16 cellular contexts compared by ENCODE assay signal in the genomic region with DNA sequence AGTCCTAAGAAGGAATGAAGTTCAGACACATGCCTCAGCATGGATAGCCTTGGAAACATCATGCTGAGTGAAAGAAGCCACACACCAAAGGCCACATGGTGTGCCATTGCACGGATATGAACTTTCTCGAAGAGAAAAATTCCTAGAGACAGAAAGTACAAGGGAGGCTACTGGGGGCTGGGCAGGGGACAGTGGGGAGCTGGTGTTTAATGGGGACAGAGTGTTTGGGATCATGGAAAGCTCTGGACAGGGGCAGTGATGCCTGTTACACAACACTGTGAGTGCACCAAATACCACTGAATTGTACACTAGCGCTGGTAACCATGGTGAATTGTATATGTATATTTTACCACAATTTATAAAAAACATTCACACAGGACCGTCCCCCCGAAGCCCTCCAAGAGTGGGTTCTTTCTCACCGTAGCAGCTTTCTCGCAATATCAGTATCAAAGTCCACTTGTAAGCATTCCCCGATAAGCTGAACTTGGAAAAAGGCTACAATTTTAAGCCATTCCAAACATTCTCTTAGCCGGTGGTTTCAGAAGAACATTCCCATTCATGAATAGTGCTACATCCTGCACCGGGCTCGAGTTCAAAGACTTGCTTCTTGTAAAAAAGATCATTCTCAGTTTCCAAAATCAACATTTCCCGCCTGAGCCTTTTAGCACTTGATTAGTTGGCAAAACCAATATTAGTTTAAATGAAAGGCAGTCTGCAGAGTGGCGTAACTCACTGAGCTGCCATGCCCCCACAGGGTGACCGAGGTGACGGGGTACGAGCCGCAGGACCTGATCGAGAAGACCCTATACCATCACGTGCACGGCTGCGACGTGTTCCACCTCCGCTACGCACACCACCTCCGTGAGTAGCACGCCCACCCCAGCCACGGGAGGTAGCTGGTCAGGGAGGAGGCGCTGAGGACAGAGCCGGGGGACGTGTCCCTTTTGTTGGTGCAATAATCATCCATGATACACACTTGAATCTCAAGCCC. TPM values are rescaled to one million over a fixed set of nuclear protein-coding genes. Genes with fewer than 3 reads are reported as not detected.
DNase-seq lines count a peak whose midpoint lies in the region; ATAC-seq and TF ChIP-seq lines count a peak whose summit lies in the region.
"Had no signal": no experiment of that assay in that cellular context is flagged by ENCODE, and none has a peak within 500 bp of the region (broad histone marks: within the 10 kb centered on the region; RNA-seq: fewer than 3 reads in every experiment).

No MANE protein-coding gene starts in this region.

- H3K4me2 ChIP-seq in hepatocyte (peak overlapping the region; percentile 54), neuronal stem cell (ENCODE audit: insufficient read depth, low read length, poor library complexity, severe bottlenecking) (no peak overlapping the region)
- H3K4me2 ChIP-seq: A549 had no signal

- H3K23ac ChIP-seq in neuronal stem cell (ENCODE audit: low read depth, low read length, poor library complexity), result peak overlapping the region; percentile 34

- POLR2A ChIA-PET in Caco-2 (lab: Charles Lee), result interaction anchor here (0.6 kb wide), 1 partner anchor 74 kb away, joined by 3 read pairs; no protein-coding TSS in a partner anchor
- POLR2A ChIA-PET in WTC11 (lab: Charles Lee), result no interaction called here

- no peaks in the 10 kb centered on the region for H3K9me3 ChIP-seq in Caco-2
- H3K9me3 ChIP-seq in hepatocyte (ENCODE audit: low read depth), result no peaks in the 10 kb centered on the region
- H3K9me3 ChIP-seq in neuronal stem cell (replicated peaks in 1 of 2; ENCODE audit: control insufficient read depth in 2 of 2, insufficient read depth in 1 of 2, low read depth in 1 of 2, low read length in 2 of 2), result no peaks in the 10 kb centered on the region
- H3K9me3 ChIP-seq: A549, SJSA1 had no signal

- CTCF ChIA-PET in Caco-2 (lab: Charles Lee), result no interaction called here
- CTCF ChIA-PET in WTC11 (lab: Charles Lee), result interaction anchor here (1.2 kb wide), 1 partner anchor 187 kb away, joined by 4 read pairs; no protein-coding TSS in a partner anchor

- no peaks in the 10 kb centered on the region for H3K79me1 ChIP-seq in neuronal stem cell (ENCODE audit: low read depth, low read length)

- no peak for ATAC-seq in WTC11
- ATAC-seq: A549, PC-3 had no signal

- peak in 1 of 2 experiments; percentile 11 for DNase-seq in Caco-2
- no peak for DNase-seq in WTC11 (ENCODE audit: low spot score)
- DNase-seq in hepatocyte (ENCODE audit: low spot score), result no peak
- no peak for DNase-seq in neuronal stem cell (ENCODE audit: low spot score)
- no peak for DNase-seq in HPDE6-E6E7 (ENCODE audit: extremely low spot score)
- DNase-seq in activated T-cell treated with anti-CD3 and anti-CD28 coated beads, Interleukin-2, amount 50 U/mL, for 24 hours, result no peak
- no peak for DNase-seq in activated CD8-positive, alpha-beta memory T cell treated with anti-CD3 and anti-CD28 coated beads, Interleukin-2, amount 50 U/mL, for 48 hours
- no peak for DNase-seq in islet precursor cell
- DNase-seq: C1 segment of cervical spinal cord, NCI-H1417, NCI-H2029, NCI-H2171 treated with DMSO at 0.1 percent for 48 hours, NCI-H446 treated with DMSO at 0.1 percent for 48 hours, PC-3 had no signal

- H3K9me2 ChIP-seq in hepatocyte (replicated peaks; ENCODE audit: insufficient read depth), result no peaks in the 10 kb centered on the region

- H3K79me2 ChIP-seq in hepatocyte, result no peaks in the 10 kb centered on the region

- H3K36me3 ChIP-seq in Caco-2 (ENCODE audit: control insufficient read depth, insufficient read depth, low read length), result no peaks in the 10 kb centered on the region; the same call in none of the 2 replicates
- H3K36me3 ChIP-seq in hepatocyte (replicated peaks; ENCODE audit: insufficient read depth, low read depth), result no peaks in the 10 kb centered on the region
- no peaks in the 10 kb centered on the region for H3K36me3 ChIP-seq in neuronal stem cell (replicated peaks in 1 of 2; ENCODE audit: control insufficient read depth in 2 of 2, insufficient read depth in 2 of 2, low read length in 2 of 2)
- H3K36me3 ChIP-seq: SJSA1 had no signal

- H3K4me1 Mint-ChIP-seq in Caco-2 (ENCODE audit: low read depth, unreplicated experiment) (peaks cover 11% of the 10 kb centered on the region), WTC11 (0 out of 2 replicates have a peak, but pooled peaks cover 3% of the 10 kb centered on the region)
- no peaks in the 10 kb centered on the region for H3K4me1 Mint-ChIP-seq in activated T-cell treated with anti-CD3 and anti-CD28 coated beads, Interleukin-2, amount 50 U/mL, for 24 hours (ENCODE audit: low read depth)

- H3K4ac ChIP-seq in neuronal stem cell (ENCODE audit: low read length), result no peak overlapping the region

- H2BK5ac ChIP-seq in neuronal stem cell (ENCODE audit: low read length), result no peak overlapping the region

- H4K20me1 ChIP-seq in hepatocyte (ENCODE audit: insufficient read depth, poor library complexity, severe bottlenecking), result no peaks in the 10 kb centered on the region

- H2AFZ ChIP-seq in hepatocyte (no peak overlapping the region), neuronal stem cell (ENCODE audit: low read length) (no peak overlapping the region)

- H3K18ac ChIP-seq in neuronal stem cell (ENCODE audit: low read length), result peak overlapping the region; percentile 79

- no peak overlapping the region for H3K9ac ChIP-seq in neuronal stem cell (ENCODE audit: low read depth, low read length, poor library complexity)

- no TSS peak for BruUV-seq in Caco-2 (replicated peaks; lab: Mats Ljungman, UMichigan)

- TF ChIP-seq CTCF in Caco-2 (IDR thresholded peaks at IDR 0.05; ENCODE audit: insufficient read depth in 1 of 2, low read depth in 1 of 2, low read length in 1 of 2, severe bottlenecking in 1 of 2, unreplicated experiment in 1 of 2) (no peak), WTC11 (IDR thresholded peaks at IDR 0.05) (no peak), hepatocyte (IDR thresholded peaks at IDR 0.05; ENCODE audit: poor library complexity) (no peak)

- H3K27me3 ChIP-seq in Caco-2 (replicated peaks; ENCODE audit: control insufficient read depth, insufficient read depth, low read length) (no peaks in the 10 kb centered on the region), hepatocyte (no peaks in the 10 kb centered on the region), neuronal stem cell (ENCODE audit: control insufficient read depth in 3 of 3, insufficient read depth in 3 of 3, low read depth in 1 of 3, low read length in 3 of 3) (peaks cover 0 to 38% (median 0%) of the 10 kb centered on the region in 3 experiments)

- H3K4me1 ChIP-seq in Caco-2 (peaks cover 10% of the 10 kb centered on the region; the same call in 1 of the 2 replicates), hepatocyte (ENCODE audit: insufficient read depth) (no peaks in the 10 kb centered on the region), neuronal stem cell (ENCODE audit: control insufficient read depth in 2 of 2, insufficient read depth in 1 of 2, low read depth in 1 of 2, low read length in 2 of 2) (peaks cover 0 to 3% of the 10 kb centered on the region in 2 donors)
- H3K4me1 ChIP-seq: A549, SJSA1 had no signal

- intact Hi-C loops in Caco-2 (cut with micrococcal nuclease; ENCODE audit: unreplicated experiment), result no loop called here

- H2AK5ac ChIP-seq in neuronal stem cell (ENCODE audit: low read depth, low read length), result no peak overlapping the region

- H3K4me3 Mint-ChIP-seq in Caco-2 (ENCODE audit: unreplicated experiment), result no peak overlapping the region
- no peak overlapping the region for H3K4me3 Mint-ChIP-seq in WTC11
- no peak overlapping the region for H3K4me3 Mint-ChIP-seq in activated T-cell treated with anti-CD3 and anti-CD28 coated beads, Interleukin-2, amount 50 U/mL, for 24 hours

- H2BK12ac ChIP-seq in neuronal stem cell (ENCODE audit: low read length), result peak overlapping the region; percentile 49

- peak overlapping the region; percentile 61 for H3K27ac Mint-ChIP-seq in Caco-2 (ENCODE audit: unreplicated experiment)
- no peak overlapping the region for H3K27ac Mint-ChIP-seq in WTC11
- H3K27ac Mint-ChIP-seq in activated T-cell treated with anti-CD3 and anti-CD28 coated beads, Interleukin-2, amount 50 U/mL, for 24 hours, result no peak overlapping the region

- no peak overlapping the region for H4K8ac ChIP-seq in neuronal stem cell (ENCODE audit: low read depth, low read length)

- H3K27me3 Mint-ChIP-seq in Caco-2 (ENCODE audit: insufficient read depth, unreplicated experiment), result no peaks in the 10 kb centered on the region
- no peaks in the 10 kb centered on the region; the same call in none of the 2 replicates for H3K27me3 Mint-ChIP-seq in WTC11 (ENCODE audit: low read depth)
- H3K27me3 Mint-ChIP-seq in activated T-cell treated with anti-CD3 and anti-CD28 coated beads, Interleukin-2, amount 50 U/mL, for 24 hours, result peaks cover 26% of the 10 kb centered on the region

- no peak overlapping the region for H4K91ac ChIP-seq in neuronal stem cell (ENCODE audit: low read depth, low read length, poor library complexity)

- no peaks in the 10 kb centered on the region for H3K36me3 Mint-ChIP-seq in Caco-2 (ENCODE audit: insufficient read depth, unreplicated experiment)
- no peaks in the 10 kb centered on the region for H3K36me3 Mint-ChIP-seq in WTC11
- H3K36me3 Mint-ChIP-seq in activated T-cell treated with anti-CD3 and anti-CD28 coated beads, Interleukin-2, amount 50 U/mL, for 24 hours (ENCODE audit: low read depth), result no peaks in the 10 kb centered on the region

- no peaks in the 10 kb centered on the region for H3K9me3 Mint-ChIP-seq in Caco-2 (ENCODE audit: unreplicated experiment)
- H3K9me3 Mint-ChIP-seq in WTC11, result no peaks in the 10 kb centered on the region
- H3K9me3 Mint-ChIP-seq in activated T-cell treated with anti-CD3 and anti-CD28 coated beads, Interleukin-2, amount 50 U/mL, for 24 hours, result no peaks in the 10 kb centered on the region

- H2BK120ac ChIP-seq in neuronal stem cell (ENCODE audit: low read depth, low read length), result no peak overlapping the region

- H3K27ac ChIP-seq in hepatocyte (no peak overlapping the region), neuronal stem cell (replicated peaks; ENCODE audit: low read length) (no peak overlapping the region)
- H3K27ac ChIP-seq: A549, SJSA1 had no signal

- no peak overlapping the region for H2BK15ac ChIP-seq in neuronal stem cell (ENCODE audit: low read length)

- 68% methylated on average over 30 of the region's 30 CpGs for WGBS in hepatocyte (ENCODE audit: low lambda C conversion rate, missing lambda C conversion rate)
- WGBS in neuronal stem cell (ENCODE audit: extremely low coverage in 2 of 2, insufficient read length in 2 of 2, insufficient replicate concordance in 1 of 2), 2 donors, result no CpG with 5 or more reads among the region's 30 CpGs

- H3K4me3 ChIP-seq in Caco-2 (ENCODE audit: low read depth, low read length) (no peak overlapping the region), hepatocyte (no peak overlapping the region), neuronal stem cell (ENCODE audit: low read length in 2 of 2) (no peak overlapping the region)
- H3K4me3 ChIP-seq: A549, SJSA1 had no signal

- no peak overlapping the region for H3K14ac ChIP-seq in neuronal stem cell (ENCODE audit: low read length)

TF ChIP-seq in WTC11, 78 proteins besides CTCF, POLR2A, EP300 and RAD21 (continues in another document):
- no peak for TF ChIP-seq SMAD3 (CRISPR knock-in tag; IDR thresholded peaks at IDR 0.05; ENCODE audit: borderline replicate concordance)

RNA-seq across cellular contexts. Expression of gene SIM2, which starts 31.7 kb away (rescaled TPM):
- total RNA-seq in Caco-2 (2022) (9.4 and 11.5 TPM in 2 replicates), WTC11 (2021) (0.09 to 0.17 TPM (median 0.11 TPM) in 3 replicates), hepatocyte (0.20 and 0.76 TPM in 2 replicates)
- 0.13 and 0.35 TPM in 2 replicates for polyA plus RNA-seq in hepatocyte
- polyA plus RNA-seq in neuronal stem cell (2013, experiment 1 of 2), result 0.06 TPM
- polyA plus RNA-seq in neuronal stem cell (2013, experiment 2 of 2), result 0.08 TPM
